Comparison of ENCODE assay signal across 8 cellular contexts in genomic region chr2:96816127-96816835, GRCh38. TPM values are rescaled to one million over a fixed set of nuclear protein-coding genes. Genes with fewer than 3 reads are reported as not detected.
DNase-seq lines count a peak whose midpoint lies in the region; ATAC-seq and TF ChIP-seq lines count a peak whose summit lies in the region.

CNNM3 (plus strand) TSS chr2:96816268; CDS start chr2:96816278, 10 bp downstream.

- peak; percentile 53 for TF ChIP-seq CTCF in BJ (IDR thresholded peaks at IDR 0.05; ENCODE audit: insufficient read depth, low read depth, low read length)

- POLR2A ChIA-PET in BJ (lab: Charles Lee), result interaction anchor here (0.7 kb wide), 1 partner anchor 11 kb away, joined by 3 read pairs; no protein-coding TSS in a partner anchor

- DNase-seq in BJ (ENCODE audit: low read depth) (peak; percentile 48), GM19238 (ENCODE audit: insufficient read length, low spot score) (peak; percentile 100), NCI-H460 (ENCODE audit: extremely low read depth, low read depth) (peak; percentile 92), cerebellar nuclear complex (lab: John Stamatoyannopoulos, UW) (peak; percentile 45 to 74), kidney glomerular epithelial cell (lab: John Stamatoyannopoulos, UW) (peak; percentile 85)
- peak; percentile 97 for DNase-seq in activated CD4-positive, CD25-positive, alpha-beta regulatory T cell treated with anti-CD3 and anti-CD28 coated beads, Interleukin-2, amount 50 U/mL, for 72 hours
- peak; percentile 89 to 96 for DNase-seq in stimulated activated CD4-positive, alpha-beta T cell treated with anti-CD3 and anti-CD28 coated beads, Interleukin-15, amount 100 ng/mL, for 48 hours (ENCODE audit: low read depth in 2 of 2)

- H3K27me3 ChIP-seq in BJ (ENCODE audit: control insufficient read depth, insufficient read depth, low read length), result no peaks in the 10 kb centered on the region

- CTCF ChIA-PET in BJ (lab: Yijun Ruan, JAX), result interaction anchor here (0.6 to 1.9 kb wide), 9 partner anchors 9 to 182 kb away, joined by 3 to 5 read pairs (median 4); partner anchors contain the start of gene ANKRD39

- ATAC-seq in HG03439 (IDR thresholded peaks at IDR 0.05; ENCODE audit: unreplicated experiment), result peak; percentile 77

- peaks cover 2% of the 10 kb centered on the region for H3K36me3 ChIP-seq in BJ (ENCODE audit: control insufficient read depth, insufficient read depth, low read length)

- H3K4me3 ChIP-seq in BJ (ENCODE audit: low read depth, low read length), result peak within 1 kb of the TSS; percentile 59

RNA-seq across cellular contexts. Expression of gene CNNM3, which starts in this region (rescaled TPM):
- polyA plus RNA-seq in BJ (2011; rRNA removed), result 7.6 and 9.8 TPM in 2 replicates
- polyA minus RNA-seq in BJ (2011; rRNA and poly(A)+ RNA removed), result 14.7 and 18.2 TPM in 2 replicates
- 8.3 and 10.5 TPM in 2 replicates for total RNA-seq in NCI-H460 (2014; rRNA removed; shearing (Covaris generic))
- 8.1 and 12.0 TPM in 2 replicates for polyA plus RNA-seq in NCI-H460 (2014; cell fraction: nucleus; rRNA removed)

Comparison
In these comparisons a context has a peak if more than half of its experiments do, and no peak if none do; other contexts are left out.
1. Peak in every context shown above with its lines: DNase-seq, ATAC-seq and H3K4me3 ChIP-seq.
2. DNase-seq: peak in every context shown above with its lines; median percentile 100 in GM19238; 97 in activated CD4-positive, CD25-positive, alpha-beta regulatory T cell treated with anti-CD3 and anti-CD28 coated beads, Interleukin-2, amount 50 U/mL, for 72 hours; 92 in stimulated activated CD4-positive, alpha-beta T cell treated with anti-CD3 and anti-CD28 coated beads, Interleukin-15, amount 100 ng/mL, for 48 hours; 92 in NCI-H460; 85 in kidney glomerular epithelial cell; 60 in cerebellar nuclear complex; 48 in BJ.